15 cellular contexts compared by ENCODE assay signal in the genomic region with DNA sequence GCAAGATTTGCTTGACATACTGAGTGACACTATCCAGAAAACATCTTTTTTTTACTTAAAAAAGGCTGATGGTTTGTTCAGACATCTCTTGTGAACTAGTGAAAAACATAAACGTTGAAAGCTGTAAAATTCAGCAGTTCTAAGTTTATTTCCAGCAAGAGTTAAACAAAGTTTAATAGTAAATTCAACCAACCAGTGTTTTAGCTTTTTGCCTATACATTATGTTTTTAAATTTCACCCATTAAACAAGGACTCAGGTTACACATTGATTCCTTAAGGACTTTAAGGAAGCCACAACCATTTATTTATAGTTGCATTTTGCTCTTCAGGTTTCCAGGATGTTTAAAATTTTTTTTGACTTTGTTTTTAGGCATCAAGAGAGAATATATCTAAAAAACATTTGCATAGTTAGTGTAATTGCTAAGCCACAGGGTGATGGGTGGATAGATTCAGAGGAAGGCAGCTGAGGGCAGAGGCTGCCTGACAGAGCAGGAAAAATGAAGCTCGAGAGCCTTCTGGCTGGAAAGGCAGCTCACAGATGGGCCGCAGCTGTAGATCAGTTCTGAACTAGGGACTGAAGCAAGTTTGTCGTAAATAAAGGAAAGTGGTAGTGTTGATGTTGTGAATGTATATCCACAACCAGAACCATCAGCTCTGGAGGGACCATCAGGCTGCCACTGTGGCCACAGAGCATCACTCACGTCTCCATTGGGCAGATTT. TPM values are rescaled to one million over a fixed set of nuclear protein-coding genes. Genes with fewer than 3 reads are reported as not detected.
A peak's percentile ranks its signal among the peaks of the same experiment; 100 is the strongest.
DNase-seq lines count a peak whose midpoint lies in the region; ATAC-seq, FAIRE-seq and TF ChIP-seq lines count a peak whose summit lies in the region.
"Had no signal": no experiment of that assay in that cellular context is flagged by ENCODE, and none has a peak within 500 bp of the region (broad histone marks: within the 10 kb centered on the region; RNA-seq: fewer than 3 reads in every experiment).

No MANE protein-coding gene starts in this region.

- 65 to 79% methylated on average over 4 to 5 of the region's 5 CpGs for WGBS in esophagus squamous epithelium, 2 donors
- WGBS in upper lobe of left lung, 2 donors, result 65 to 74% methylated on average over 5 of the region's 5 CpGs

- FAIRE-seq in GM12891 (lab: Jason Lieb, UNC), result no peak
- FAIRE-seq: islet of Langerhans had no signal

- H3K27ac ChIP-seq in breast epithelium, result peak overlapping the region in 1 of 2 donors; percentile 87
- peak overlapping the region in 3 of 4 donors; percentile 32 to 85 (median 74) for H3K27ac ChIP-seq in esophagus squamous epithelium
- H3K27ac ChIP-seq in upper lobe of left lung, result peak overlapping the region in 3 of 4 donors; percentile 81 to 88 (median 83)
- H3K27ac ChIP-seq: foreskin keratinocyte had no signal

- ATAC-seq in natural killer cell (no peak), upper lobe of left lung (ENCODE audit: low FRiP score in 2 of 2) (no peak), HG03521 (IDR thresholded peaks at IDR 0.05; ENCODE audit: unreplicated experiment) (no peak)
- ATAC-seq: foreskin keratinocyte had no signal

- intact Hi-C loops in MCF 10A (cut with micrococcal nuclease), result no loop called here
- intact Hi-C loops in breast epithelium (cut with DNase I; ENCODE audit: low total_unique reads), result no loop called here
- intact Hi-C loops in esophagus squamous epithelium (cut with DNase I), result loop anchor here (10.0 kb wide), 2 partner anchors 46 to 74 kb away; a partner anchor contains a TSS
- intact Hi-C loops in natural killer cell (cut with micrococcal nuclease), result no loop called here

- DNase-seq in MCF 10A (ENCODE audit: unreplicated experiment), result no peak
- no peak for DNase-seq in breast epithelium (ENCODE audit: low spot score in 2 of 2)
- DNase-seq in esophagus squamous epithelium (lab: John Stamatoyannopoulos, UW), result no peak
- DNase-seq in natural killer cell, result no peak
- DNase-seq in upper lobe of left lung, result no peak
- no peak for DNase-seq in GM12891 (ENCODE audit: insufficient read length, low spot score)
- no peak for DNase-seq in CD1c-positive myeloid dendritic cell (ENCODE audit: extremely low spot score)
- DNase-seq: adrenal gland, dermis blood vessel endothelial cell, DMS79 treated with DMSO at 0.1 percent for 48 hours, foreskin keratinocyte had no signal

- no peak for TF ChIP-seq EP300 in upper lobe of left lung (IDR thresholded peaks at IDR 0.05)

- H3K27me3 Mint-ChIP-seq in MCF 10A (ENCODE audit: insufficient read depth, unreplicated experiment) (no peaks in the 10 kb centered on the region), natural killer cell (ENCODE audit: low read depth in 2 of 2) (no peaks in the 10 kb centered on the region)

- POLR2A ChIA-PET in MCF 10A (lab: Yijun Ruan, JAX), result interaction anchor here (0.8 to 1.2 kb wide), 3 partner anchors 9 to 299 kb away, joined by 3 to 6 read pairs (median 3); a partner anchor contains a TSS

- no peaks in the 10 kb centered on the region for H3K9me3 Mint-ChIP-seq in MCF 10A (ENCODE audit: unreplicated experiment)
- H3K9me3 Mint-ChIP-seq in natural killer cell, result no peaks in the 10 kb centered on the region
- H3K9me3 Mint-ChIP-seq: neural crest cell had no signal

- H3K4me3 ChIP-seq in breast epithelium (no peak overlapping the region), esophagus squamous epithelium (no peak overlapping the region), upper lobe of left lung (no peak overlapping the region)
- H3K4me3 ChIP-seq: adrenal gland, thoracic aorta had no signal

- TF ChIP-seq POLR2A in breast epithelium (IDR thresholded peaks at IDR 0.05), result no peak
- TF ChIP-seq POLR2A in esophagus squamous epithelium (IDR thresholded peaks at IDR 0.05), result no peak
- no peak for TF ChIP-seq POLR2A in upper lobe of left lung (IDR thresholded peaks at IDR 0.05)
- TF ChIP-seq POLR2A in GM12891 (IDR thresholded peaks at IDR 0.05; ENCODE audit: low read depth, low read length), result no peak

- H3K4me3 Mint-ChIP-seq in MCF 10A (ENCODE audit: unreplicated experiment) (no peak overlapping the region), natural killer cell (no peak overlapping the region)
- H3K4me3 Mint-ChIP-seq: neural crest cell had no signal

- BruUV-seq in MCF 10A (replicated peaks; lab: Mats Ljungman, UMichigan), result no TSS peak

- no peak for TF ChIP-seq CTCF in MCF 10A (IDR thresholded peaks at IDR 0.05; ENCODE audit: unreplicated experiment)
- no peak for TF ChIP-seq CTCF in breast epithelium (IDR thresholded peaks at IDR 0.05)
- no peak for TF ChIP-seq CTCF in esophagus squamous epithelium (IDR thresholded peaks at IDR 0.05)
- no peak for TF ChIP-seq CTCF in natural killer cell (IDR thresholded peaks at IDR 0.05)
- TF ChIP-seq CTCF in upper lobe of left lung (IDR thresholded peaks at IDR 0.05), result no peak

- H3K36me3 Mint-ChIP-seq in MCF 10A (ENCODE audit: insufficient read depth, unreplicated experiment) (peaks cover 38% of the 10 kb centered on the region), natural killer cell (no peaks in the 10 kb centered on the region)

- H3K27ac Mint-ChIP-seq in MCF 10A (ENCODE audit: low read depth, unreplicated experiment) (peak overlapping the region; percentile 27), natural killer cell (peak overlapping the region; percentile 92 to 96)

- H3K27me3 ChIP-seq in breast epithelium (no peaks in the 10 kb centered on the region), esophagus squamous epithelium (no peaks in the 10 kb centered on the region), upper lobe of left lung (no peaks in the 10 kb centered on the region)
- H3K27me3 ChIP-seq: adrenal gland, foreskin keratinocyte had no signal

- H3K36me3 ChIP-seq in breast epithelium (no peaks in the 10 kb centered on the region), esophagus squamous epithelium (peaks cover 0 to 83% (median 0%) of the 10 kb centered on the region in 3 donors), upper lobe of left lung (peaks cover 4 to 36% (median 18%) of the 10 kb centered on the region in 4 donors)

- H3K4me1 Mint-ChIP-seq in MCF 10A (ENCODE audit: insufficient read depth, unreplicated experiment) (peaks cover 7% of the 10 kb centered on the region), natural killer cell (peaks cover 47 to 48% of the 10 kb centered on the region in 2 donors)

- H3K4me1 ChIP-seq in breast epithelium (peaks cover 0 to 5% of the 10 kb centered on the region in 2 donors), esophagus squamous epithelium (peaks cover 3 to 35% (median 8%) of the 10 kb centered on the region in 3 donors), upper lobe of left lung (peaks cover 28 to 46% (median 31%) of the 10 kb centered on the region in 4 donors)

- CTCF ChIA-PET in MCF 10A (lab: Yijun Ruan, JAX), result interaction anchor here (0.7 to 2.7 kb wide), 2 partner anchors 17 to 117 kb away, joined by 3 to 17 read pairs; no protein-coding TSS in a partner anchor

- H3K9me3 ChIP-seq in breast epithelium, result no peaks in the 10 kb centered on the region
- H3K9me3 ChIP-seq in esophagus squamous epithelium, result no peaks in the 10 kb centered on the region
- H3K9me3 ChIP-seq in upper lobe of left lung, result no peaks in the 10 kb centered on the region
- H3K9me3 ChIP-seq: adrenal gland, thoracic aorta had no signal

TF ChIP-seq in GM12891, 5 proteins besides CTCF, POLR2A, EP300 and RAD21:
- TF ChIP-seq SPI1 (IDR thresholded peaks at IDR 0.05; ENCODE audit: low read depth, low read length) (no peak), POLR2AphosphoS5 (IDR thresholded peaks at IDR 0.05; ENCODE audit: low read depth, low read length) (no peak), PAX5 (IDR thresholded peaks at IDR 0.05; ENCODE audit: insufficient read depth, low read length, severe bottlenecking) (no peak), TAF1 (IDR thresholded peaks at IDR 0.05; ENCODE audit: low read depth, low read length) (no peak), POU2F2 (IDR thresholded peaks at IDR 0.05; ENCODE audit: low read depth, low read length) (no peak)

RNA-seq across cellular contexts. Expression of a gene that starts 9.6 kb away (rescaled TPM):
- total RNA-seq in MCF 10A (2022), result 28.7 and 39.0 TPM in 2 replicates
- 10 to 100 TPM; 17.7 to 28.2 (median 22.5) TPM for total RNA-seq in breast epithelium
- 10 to 100 TPM; 13.0 to 19.6 (median 17.1) TPM for total RNA-seq in esophagus squamous epithelium
- total RNA-seq in natural killer cell, result 10 to 100 TPM; 35.1 to 40.3 (median 36.8) TPM
- 10 to 100 TPM; 10.2 to 28.3 (median 19.8) TPM for total RNA-seq in upper lobe of left lung
- polyA plus RNA-seq in GM12891 (2012; ENCODE audit: low read depth, missing spikeins), result 19.2 TPM

RNA-seq across cellular contexts. Expression of a gene that starts 9.8 kb away (rescaled TPM):
- total RNA-seq in MCF 10A (2022) (39.0 and 41.3 TPM in 2 replicates), breast epithelium (100 to 1,000 TPM in 1 of 3 donors, 10 to 100 TPM in 2; 62.7 to 103 (median 73.5) TPM), esophagus squamous epithelium (10 to 100 TPM; 25.4 to 48.6 (median 33.8) TPM), natural killer cell (100 to 1,000 TPM; 208 to 233 (median 215) TPM), upper lobe of left lung (100 to 1,000 TPM in 2 of 6 donors, 10 to 100 TPM in 4; 68.6 to 251 (median 89.5) TPM)
- polyA plus RNA-seq in GM12891 (2012; ENCODE audit: low read depth, missing spikeins), result 36.6 TPM

RNA-seq across cellular contexts. Expression of a gene that starts 48.8 kb away (rescaled TPM):
- total RNA-seq in MCF 10A (2022) (74.0 and 76.1 TPM in 2 replicates), breast epithelium (10 to 100 TPM; 36.8 to 46.5 (median 42.3) TPM), esophagus squamous epithelium (10 to 100 TPM; 38.2 to 46.2 (median 44.4) TPM), natural killer cell (10 to 100 TPM; 50.7 to 71.2 (median 67.4) TPM), upper lobe of left lung (10 to 100 TPM; 35.6 to 65.4 (median 53.4) TPM)
- 15.2 TPM for polyA plus RNA-seq in GM12891 (2012; ENCODE audit: low read depth, missing spikeins)
